In genomic region chr17:79232957-79233356, GRCh38 we compare ENCODE assay signal across 23 cellular contexts.
DNase-seq lines count a peak whose midpoint lies in the region; ATAC-seq, FAIRE-seq and TF ChIP-seq lines count a peak whose summit lies in the region.
"Had no signal": no experiment of that assay in that cellular context is flagged by ENCODE, and none has a peak within 500 bp of the region (broad histone marks: within the 10 kb centered on the region; RNA-seq: fewer than 3 reads in every experiment).

No MANE protein-coding gene starts in this region.

- no peak overlapping the region for H4K8ac ChIP-seq in H1 (ENCODE audit: extremely low read depth, insufficient read depth, low read length)

- H3K27ac Mint-ChIP-seq in activated naive CD4-positive, alpha-beta T cell treated with anti-CD3 and anti-CD28 coated beads, Interleukin-2, amount 10 ng/mL, durations not matched to agents 7 days and 5 days: no peak overlapping the region
- H3K27ac Mint-ChIP-seq: CD14-positive monocyte; CD4-positive, alpha-beta memory T cell; CD4-positive, CD25-positive, alpha-beta regulatory T cell; CD8-positive, alpha-beta memory T cell had no signal

- POLR2A ChIA-PET in HepG2 (lab: Yijun Ruan, JAX) (no interaction called here), K562 (lab: Yijun Ruan, JAX) (no interaction called here), H1 (lab: Charles Lee; ENCODE audit: partially characterized antibody) (no interaction called here)

- WGBS in HepG2 (ENCODE audit: low lambda C conversion rate): 1% methylated on average over 5 of the region's 5 CpGs
- WGBS in right lobe of liver (ENCODE audit: insufficient coverage, low coverage, low lambda C conversion rate, missing lambda C conversion rate): 64% methylated on average over 5 of the region's 5 CpGs
- WGBS in K562 (ENCODE audit: insufficient coverage, low coverage, missing lambda C conversion rate): 0% methylated on average over 5 of the region's 5 CpGs
- WGBS in H1 (ENCODE audit: extremely low coverage in 1 of 2, insufficient coverage in 1 of 2, insufficient read length in 1 of 2, insufficient replicate concordance in 2 of 2, low coverage in 1 of 2, low lambda C conversion rate in 2 of 2, missing lambda C conversion rate in 1 of 2), 2 experiments: 95% methylated on average over 5 of the region's 5 CpGs; no CpG with 5 or more reads in 1 of the 2 experiments

- H3K14ac ChIP-seq in H1 (ENCODE audit: insufficient read length): no peak overlapping the region

- TF ChIP-seq EP300 in HepG2 (IDR thresholded peaks at IDR 0.05; ENCODE audit: low read depth in 2 of 2, low read length in 2 of 2) (no peak), HepG2 (CRISPR knock-in tag; IDR thresholded peaks at IDR 0.05; ENCODE audit: borderline replicate concordance) (no peak), K562 (IDR thresholded peaks at IDR 0.05; ENCODE audit: low read length) (no peak), H1 (IDR thresholded peaks at IDR 0.05; ENCODE audit: borderline replicate concordance in 1 of 2, low read depth in 2 of 2, low read length in 2 of 2) (no peak)

- peak overlapping the region; percentile 61; the same call in 1 of the 2 replicates for H2BK20ac ChIP-seq in H1 (ENCODE audit: low read length)

- no peak overlapping the region for H2BK15ac ChIP-seq in H1 (ENCODE audit: low read length)

- no peak overlapping the region for H2BK5ac ChIP-seq in H1 (ENCODE audit: low read depth, low read length)

- intact Hi-C loops in HepG2 (cut with micrococcal nuclease; ENCODE audit: unreplicated experiment) (no loop called here), right lobe of liver (cut with DNase I) (no loop called here), K562 (cut with micrococcal nuclease) (no loop called here)

- no peak overlapping the region for H2BK120ac ChIP-seq in H1 (replicated peaks; ENCODE audit: low read depth, low read length)

- no peaks in the 10 kb centered on the region for H3K9me3 Mint-ChIP-seq in activated naive CD4-positive, alpha-beta T cell treated with anti-CD3 and anti-CD28 coated beads, Interleukin-2, amount 10 ng/mL, durations not matched to agents 7 days and 5 days
- H3K9me3 Mint-ChIP-seq: CD4-positive, CD25-positive, alpha-beta regulatory T cell; CD8-positive, alpha-beta memory T cell had no signal

- H4K91ac ChIP-seq in H1 (replicated peaks; ENCODE audit: insufficient read length, low read length): no peak overlapping the region

- H3K36me3 ChIP-seq in HepG2 (replicated peaks in 1 of 2; ENCODE audit: control insufficient read depth in 1 of 2, insufficient read depth in 2 of 2, low read length in 2 of 2) (no peaks in the 10 kb centered on the region), right lobe of liver (no peaks in the 10 kb centered on the region), K562 (ENCODE audit: control insufficient read depth, insufficient read depth, low read length) (no peaks in the 10 kb centered on the region), H1 (ENCODE audit: control insufficient read depth in 2 of 4, insufficient read depth in 4 of 4, low read length in 3 of 4) (no peaks in the 10 kb centered on the region)
- H3K36me3 ChIP-seq: BE2C, BLaER1 had no signal

- H3K4me3 Mint-ChIP-seq in activated naive CD4-positive, alpha-beta T cell treated with anti-CD3 and anti-CD28 coated beads, Interleukin-2, amount 10 ng/mL, durations not matched to agents 7 days and 5 days: no peak overlapping the region
- H3K4me3 Mint-ChIP-seq: CD14-positive monocyte; CD4-positive, alpha-beta memory T cell; CD4-positive, CD25-positive, alpha-beta regulatory T cell; CD8-positive, alpha-beta memory T cell had no signal

- in situ Hi-C loops in HepG2 (cut with HindIII; ENCODE audit: extremely low pct_ligation_motif_present, low pct_unique_long_range_greater_than_20kb) (no loop called here), K562 (cut with MboI) (no loop called here)

- no peak overlapping the region for H3K4me2 ChIP-seq in HepG2 (ENCODE audit: low read depth, low read length)
- H3K4me2 ChIP-seq in K562 (ENCODE audit: insufficient read depth, low read length): no peak overlapping the region
- H3K4me2 ChIP-seq in H1 (ENCODE audit: insufficient read depth in 1 of 2, low read depth in 2 of 2, low read length in 2 of 2): no peak overlapping the region
- H3K4me2 ChIP-seq: BLaER1 had no signal

- H3K4me1 ChIP-seq in HepG2 (ENCODE audit: insufficient read depth, low read length) (no peaks in the 10 kb centered on the region), right lobe of liver (no peaks in the 10 kb centered on the region), K562 (replicated peaks in 1 of 2; ENCODE audit: control insufficient read depth in 2 of 2, insufficient read depth in 2 of 2, low read length in 2 of 2) (no peaks in the 10 kb centered on the region), H1 (replicated peaks in 1 of 4; ENCODE audit: control insufficient read depth in 3 of 4, insufficient read depth in 4 of 4, low read length in 3 of 4) (no peaks in the 10 kb centered on the region; a peak in 1 of 7 replicates)
- H3K4me1 ChIP-seq: BE2C had no signal

- CTCF ChIA-PET in HepG2 (lab: Yijun Ruan, JAX; ENCODE audit: low intra/inter-chr PET ratio, low total read pairs): no interaction called here
- CTCF ChIA-PET in K562 (lab: Yijun Ruan, JAX; ENCODE audit: low intra/inter-chr PET ratio): no interaction called here
- CTCF ChIA-PET in H1 (lab: Charles Lee; ENCODE audit: partially characterized antibody): interaction anchor here (0.7 to 1.6 kb wide), 6 partner anchors 8 to 775 kb away, joined by 3 read pairs; no protein-coding TSS in a partner anchor
- CTCF ChIA-PET in activated naive CD4-positive, alpha-beta T cell treated with anti-CD3 and anti-CD28 coated beads, Interleukin-2, amount 10 ng/mL, durations not matched to agents 7 days and 5 days (lab: Charles Lee): no interaction called here

- no peaks in the 10 kb centered on the region for H3K23me2 ChIP-seq in H1 (ENCODE audit: low read depth, low read length)

- no peak overlapping the region for H3K4me3 ChIP-seq in HepG2 (replicated peaks in 1 of 3; ENCODE audit: insufficient read depth in 1 of 3, low read depth in 2 of 3, low read length in 3 of 3)
- no peak overlapping the region for H3K4me3 ChIP-seq in right lobe of liver
- H3K4me3 ChIP-seq in K562: no peak overlapping the region
- no peak overlapping the region for H3K4me3 ChIP-seq in H1 (ENCODE audit: extremely low read depth in 1 of 4, insufficient read depth in 2 of 4, low read depth in 3 of 4, low read length in 4 of 4)
- H3K4me3 ChIP-seq: BLaER1 had no signal

- H2AK5ac ChIP-seq in H1 (ENCODE audit: low read depth, low read length): no peak overlapping the region

- H3K27me3 Mint-ChIP-seq in activated naive CD4-positive, alpha-beta T cell treated with anti-CD3 and anti-CD28 coated beads, Interleukin-2, amount 10 ng/mL, durations not matched to agents 7 days and 5 days: peaks cover 14% of the 10 kb centered on the region
- H3K27me3 Mint-ChIP-seq: CD4-positive, CD25-positive, alpha-beta regulatory T cell had no signal

- H3K9ac ChIP-seq in HepG2 (ENCODE audit: insufficient read depth, low read depth, low read length) (no peak overlapping the region), K562 (ENCODE audit: insufficient read depth in 1 of 2, low read depth in 2 of 2, low read length in 2 of 2) (no peak overlapping the region), H1 (replicated peaks in 1 of 4; ENCODE audit: extremely low read depth in 1 of 4, low read depth in 3 of 4, low read length in 3 of 4) (no peak overlapping the region)
- H3K9ac ChIP-seq: BLaER1 had no signal

- no peak overlapping the region for H3K18ac ChIP-seq in H1 (ENCODE audit: extremely low read depth, low read length)

- no peak for DNase-seq in HepG2 (ENCODE audit: low spot score)
- DNase-seq in right lobe of liver: no peak
- DNase-seq in K562 (ENCODE audit: extremely low read depth in 1 of 4, low spot score in 3 of 4): no peak
- no peak for DNase-seq in H1 (ENCODE audit: low read depth in 1 of 2, low spot score in 2 of 2)
- no peak for DNase-seq in activated naive CD4-positive, alpha-beta T cell treated with anti-CD3 and anti-CD28 coated beads, Interleukin-2, amount 10 ng/mL, durations not matched to agents 7 days and 5 days
- DNase-seq in kidney tubule cell (ENCODE audit: low spot score): no peak
- DNase-seq in NCI-H345 treated with DMSO at 0.1 percent for 48 hours (lab: John Stamatoyannopoulos, UW; ENCODE audit: unreplicated experiment): no peak
- DNase-seq: ACHN; BE2C; C1 segment of cervical spinal cord; CD4-positive, alpha-beta memory T cell; CD4-positive, CD25-positive, alpha-beta regulatory T cell; CD8-positive, alpha-beta memory T cell; COR-L47; DMS79 treated with DMSO at 0.1 percent for 48 hours; GF-D8 had no signal

- TF ChIP-seq RAD21 in HepG2 (CRISPR knock-in tag; IDR thresholded peaks at IDR 0.05) (no peak), K562 (CRISPR knock-in tag; conservative IDR thresholded peaks at IDR 0.05 in 1 of 2, IDR thresholded peaks at IDR 0.05 in 1 of 2) (no peak), H1 (IDR thresholded peaks at IDR 0.05 in 1 of 2, conservative IDR thresholded peaks at IDR 0.05 in 1 of 2; ENCODE audit: low read depth in 2 of 2, low read length in 2 of 2) (no peak)

- no peaks in the 10 kb centered on the region for H3K79me2 ChIP-seq in HepG2 (ENCODE audit: insufficient read depth, low read length)
- H3K79me2 ChIP-seq in K562 (ENCODE audit: control insufficient read depth, insufficient read depth, low read length): no peaks in the 10 kb centered on the region
- H3K79me2 ChIP-seq in H1 (ENCODE audit: control insufficient read depth in 1 of 2, insufficient read depth in 2 of 2, low read length in 2 of 2): no peaks in the 10 kb centered on the region

- no peak overlapping the region for H3K56ac ChIP-seq in H1 (replicated peaks; ENCODE audit: insufficient read length, low read depth, low read length)

- no peak overlapping the region for H4K5ac ChIP-seq in H1 (ENCODE audit: insufficient read length, low read depth, low read length)

- no peaks in the 10 kb centered on the region for H3K4me1 Mint-ChIP-seq in activated naive CD4-positive, alpha-beta T cell treated with anti-CD3 and anti-CD28 coated beads, Interleukin-2, amount 10 ng/mL, durations not matched to agents 7 days and 5 days
- H3K4me1 Mint-ChIP-seq: CD4-positive, alpha-beta memory T cell; CD4-positive, CD25-positive, alpha-beta regulatory T cell; CD8-positive, alpha-beta memory T cell had no signal

- FAIRE-seq in HepG2 (lab: Jason Lieb, UNC): no peak
- FAIRE-seq in K562 (lab: Jason Lieb, UNC): no peak
- no peak for FAIRE-seq in H1 (lab: Jason Lieb, UNC)
- FAIRE-seq: D721Med, G401.6, GM12891, GM19239 had no signal

- TF ChIP-seq POLR2A in HepG2 (IDR thresholded peaks at IDR 0.05; ENCODE audit: insufficient read depth in 1 of 2, low read depth in 2 of 2, low read length in 2 of 2) (no peak), right lobe of liver (IDR thresholded peaks at IDR 0.05) (no peak), K562 (conservative IDR thresholded peaks at IDR 0.05) (no peak), H1 (IDR thresholded peaks at IDR 0.05; ENCODE audit: control extremely low read depth in 1 of 2, low read depth in 2 of 2, low read length in 2 of 2) (no peak)

- H3K79me1 ChIP-seq in H1 (ENCODE audit: low read depth, low read length): no peaks in the 10 kb centered on the region; the same call in 1 of the 2 replicates

- no peaks in the 10 kb centered on the region for H4K20me1 ChIP-seq in HepG2 (ENCODE audit: insufficient read depth, low read length)
- no peaks in the 10 kb centered on the region for H4K20me1 ChIP-seq in K562 (replicated peaks; ENCODE audit: control insufficient read depth, insufficient read depth, low read length)
- H4K20me1 ChIP-seq in H1 (replicated peaks in 1 of 2; ENCODE audit: control insufficient read depth in 1 of 2, insufficient read depth in 2 of 2, low read length in 2 of 2): no peaks in the 10 kb centered on the region
- H4K20me1 ChIP-seq: BLaER1 had no signal

- H3K9me3 ChIP-seq in HepG2 (ENCODE audit: low read length): no peaks in the 10 kb centered on the region
- H3K9me3 ChIP-seq in right lobe of liver: no peaks in the 10 kb centered on the region
- no peaks in the 10 kb centered on the region for H3K9me3 ChIP-seq in K562 (replicated peaks; ENCODE audit: control insufficient read depth, insufficient read depth, low read depth, low read length)
- no peaks in the 10 kb centered on the region for H3K9me3 ChIP-seq in H1 (ENCODE audit: insufficient read depth in 2 of 2, low read depth in 1 of 2, low read length in 1 of 2)
- H3K9me3 ChIP-seq: BE2C, BLaER1 had no signal

- no peak overlapping the region for H3K4ac ChIP-seq in H1 (replicated peaks; ENCODE audit: insufficient read length, low read depth, low read length)

- TF ChIP-seq CTCF in HepG2 (CRISPR knock-in tag; IDR thresholded peaks at IDR 0.05): no peak
- no peak for TF ChIP-seq CTCF in right lobe of liver (IDR thresholded peaks at IDR 0.05)
- no peak for TF ChIP-seq CTCF in K562 (IDR thresholded peaks at IDR 0.05 in 2 of 3, conservative IDR thresholded peaks at IDR 0.05 in 1 of 3; ENCODE audit: insufficient read depth in 2 of 3, low read depth in 1 of 3, low read length in 3 of 3)
- no peak for TF ChIP-seq CTCF in H1 (IDR thresholded peaks at IDR 0.05; ENCODE audit: control extremely low read depth in 1 of 3, insufficient read depth in 1 of 3, low read depth in 1 of 3, low read length in 3 of 3)

- H3K9me1 ChIP-seq in K562 (ENCODE audit: control insufficient read depth, insufficient read depth, low read length): no peaks in the 10 kb centered on the region

- H3K23ac ChIP-seq in H1 (ENCODE audit: insufficient read length): no peak overlapping the region

- H3K27me3 ChIP-seq in HepG2 (ENCODE audit: control insufficient read depth in 1 of 2, insufficient read depth in 2 of 2, low read length in 2 of 2) (peaks cover 7 to 72% of the 10 kb centered on the region in 2 experiments), right lobe of liver (no peaks in the 10 kb centered on the region), K562 (ENCODE audit: control insufficient read depth in 2 of 2, insufficient read depth in 2 of 2, low read length in 2 of 2) (peaks cover 20 to 54% of the 10 kb centered on the region in 2 experiments), H1 (replicated peaks in 1 of 4; ENCODE audit: control insufficient read depth in 3 of 4, extremely low read depth in 1 of 4, insufficient read depth in 3 of 4, low read length in 3 of 4) (no peaks in the 10 kb centered on the region)
- H3K27me3 ChIP-seq: BLaER1 had no signal

- H3K27ac ChIP-seq in HepG2 (ENCODE audit: extremely low read length, insufficient read depth, low read length) (no peak overlapping the region), right lobe of liver (no peak overlapping the region), K562 (ENCODE audit: extremely low read depth, low read depth, low read length) (no peak overlapping the region), H1 (ENCODE audit: low read depth, low read length) (no peak overlapping the region)
- H3K27ac ChIP-seq: 22Rv1, BLaER1 had no signal

- no peak for ATAC-seq in HepG2
- ATAC-seq in right lobe of liver: no peak
- no peak for ATAC-seq in K562

- H3K36me3 Mint-ChIP-seq in activated naive CD4-positive, alpha-beta T cell treated with anti-CD3 and anti-CD28 coated beads, Interleukin-2, amount 10 ng/mL, durations not matched to agents 7 days and 5 days: no peaks in the 10 kb centered on the region
- H3K36me3 Mint-ChIP-seq: CD14-positive monocyte; CD4-positive, alpha-beta memory T cell; CD4-positive, CD25-positive, alpha-beta regulatory T cell; CD8-positive, alpha-beta memory T cell had no signal

- BruUV-seq in HepG2 (replicated peaks; lab: Mats Ljungman, UMichigan) (no TSS peak), K562 (replicated peaks; lab: Mats Ljungman, UMichigan) (no TSS peak)

- H2BK12ac ChIP-seq in H1 (ENCODE audit: low read depth, low read length): no peak overlapping the region

- H2AFZ ChIP-seq in HepG2 (ENCODE audit: low read length) (no peak overlapping the region), K562 (ENCODE audit: low read depth, low read length) (no peak overlapping the region), H1 (ENCODE audit: low read length) (no peak overlapping the region)

Comparison
In these comparisons a context has a peak if more than half of its experiments do, and no peak if none do; other contexts are left out.
1. Of the 241 proteins assayed by ChIP-seq in both HepG2 and K562: peak only in HepG2: none; only in K562: MAFG and NFE2; in both: MAFF and MAFK; in neither: 237.